In genomic region chr1:65457868-65458267, GRCh38 we compare ENCODE assay signal across 26 cellular contexts.
"Had no signal": no experiment of that assay in that cellular context is flagged by ENCODE, and none has a peak within 500 bp of the region (broad histone marks: within the 10 kb centered on the region; RNA-seq: fewer than 3 reads in every experiment).

No MANE protein-coding gene starts in this region.

- H3K27me3 Mint-ChIP-seq: activated CD4-positive, alpha-beta T cell treated with anti-CD3 and anti-CD28 coated beads for 36 hours; activated naive CD4-positive, alpha-beta T cell treated with anti-CD3 and anti-CD28 coated beads, Interleukin-2, amount 10 ng/mL, durations not matched to agents 7 days and 5 days had no signal

- H3K36me3 Mint-ChIP-seq: activated naive CD4-positive, alpha-beta T cell treated with anti-CD3 and anti-CD28 coated beads, Interleukin-2, amount 10 ng/mL, durations not matched to agents 7 days and 5 days had no signal

- H3K27ac Mint-ChIP-seq: activated CD4-positive, alpha-beta T cell treated with anti-CD3 and anti-CD28 coated beads for 36 hours; activated naive CD4-positive, alpha-beta T cell treated with anti-CD3 and anti-CD28 coated beads, Interleukin-2, amount 10 ng/mL, durations not matched to agents 7 days and 5 days; activated naive CD4-positive, alpha-beta T cell treated with anti-CD3 and anti-CD28 coated beads, Interleukin-2, amount 50 U/mL, for 72 hours; activated T-helper 1 cell treated with anti-CD3 and anti-CD28 coated beads, Interleukin-12 subunit alpha, Interleukin-12 subunit beta, Interleukin-2, Interleukin-4 antibody, amounts not matched to agents 30 ng/mL and 10 ng/mL and 1 ng/mL, durations not matched to agents 14 hours and 24 hours and 36 hours; endodermal cell had no signal

- H3K27me3 ChIP-seq: adrenal gland, body of pancreas, colonic mucosa, dorsolateral prefrontal cortex had no signal

- ATAC-seq: activated CD4-positive, alpha-beta T cell treated with anti-CD3 and anti-CD28 coated beads for 36 hours; activated naive CD4-positive, alpha-beta T cell treated with anti-CD3 and anti-CD28 coated beads, Interleukin-2, amount 50 U/mL, for 72 hours; body of pancreas; esophagus mucosa had no signal

- H3K4me3 Mint-ChIP-seq: activated CD4-positive, alpha-beta T cell treated with anti-CD3 and anti-CD28 coated beads for 36 hours; activated naive CD4-positive, alpha-beta T cell treated with anti-CD3 and anti-CD28 coated beads, Interleukin-2, amount 10 ng/mL, durations not matched to agents 7 days and 5 days; activated T-helper 1 cell treated with anti-CD3 and anti-CD28 coated beads, Interleukin-12 subunit alpha, Interleukin-12 subunit beta, Interleukin-2, Interleukin-4 antibody, amounts not matched to agents 30 ng/mL and 10 ng/mL and 1 ng/mL, durations not matched to agents 14 hours and 24 hours and 36 hours; endodermal cell had no signal

- H3K27ac ChIP-seq: adrenal gland, body of pancreas, colonic mucosa, dorsolateral prefrontal cortex had no signal

- H3K9me3 ChIP-seq: adrenal gland, body of pancreas, colonic mucosa had no signal

- H3K4me3 ChIP-seq: adrenal gland, body of pancreas, colonic mucosa, dorsolateral prefrontal cortex had no signal

- H3K4me1 ChIP-seq: adrenal gland, colonic mucosa had no signal

- DNase-seq: activated CD4-positive, alpha-beta T cell treated with anti-CD3 and anti-CD28 coated beads for 36 hours; activated CD4-positive, alpha-beta T cell treated with anti-CD3 and anti-CD28 coated beads, Interleukin-2, amount 50 U/mL, for 1 hour; activated CD4-positive, alpha-beta T cell treated with anti-CD3 and anti-CD28 coated beads, Interleukin-2, amount 50 U/mL, for 48 hours; activated CD4-positive, CD25-positive, alpha-beta regulatory T cell; activated CD4-positive, CD25-positive, alpha-beta regulatory T cell treated with anti-CD3 and anti-CD28 coated beads, Interleukin-2, amount 50 U/mL, for 72 hours; activated CD8-positive, alpha-beta memory T cell treated with anti-CD3 and anti-CD28 coated beads, Interleukin-2, amount 50 U/mL, for 4 hours; activated gamma-delta T cell; activated naive CD4-positive, alpha-beta T cell; activated naive CD4-positive, alpha-beta T cell treated with anti-CD3 and anti-CD28 coated beads, Interleukin-2, amount 10 ng/mL, durations not matched to agents 7 days and 5 days; activated T-cell treated with anti-CD3 and anti-CD28 coated beads, Interleukin-2, amount 50 U/mL, for 1 hour; activated T-cell treated with anti-CD3 and anti-CD28 coated beads, Interleukin-2, amount 50 U/mL, for 48 hours; adrenal gland; amygdala; aorta; body of pancreas; caudate nucleus; colonic mucosa; dorsolateral prefrontal cortex; effector memory CD4-positive, alpha-beta T cell; endodermal cell; foreskin fibroblast; head of caudate nucleus; hippocampal formation had no signal

- H3K36me3 ChIP-seq: adrenal gland, colonic mucosa had no signal
